In genomic region chr20:973785-974194, GRCh38 we compare ENCODE assay signal across 9 cellular contexts. TPM values are rescaled to one million over a fixed set of nuclear protein-coding genes. Genes with fewer than 3 reads are reported as not detected.
A peak's percentile ranks its signal among the peaks of the same experiment; 100 is the strongest.
DNase-seq lines count a peak whose midpoint lies in the region; TF ChIP-seq lines count a peak whose summit lies in the region.
"Had no signal": no experiment of that assay in that cellular context is flagged by ENCODE, and none has a peak within 500 bp of the region (broad histone marks: within the 10 kb centered on the region; RNA-seq: fewer than 3 reads in every experiment).

No MANE protein-coding gene starts in this region.

- H2AFZ ChIP-seq in MM.1S (ENCODE audit: low read length), result peak overlapping the region; percentile 34

- no peaks in the 10 kb centered on the region for H3K9me2 ChIP-seq in MM.1S (replicated peaks; ENCODE audit: insufficient read depth, low read length)

- H3K9ac ChIP-seq in MM.1S (ENCODE audit: low read length), result no peak overlapping the region

- intact Hi-C loops in testis (cut with DNase I; ENCODE audit: low total_unique reads), result no loop called here

- H4K20me1 ChIP-seq in MM.1S (ENCODE audit: insufficient read depth, low read length), result no peaks in the 10 kb centered on the region

- DNase-seq in CD1c-positive myeloid dendritic cell (ENCODE audit: extremely low spot score) (peak; percentile 62), GM13977 (ENCODE audit: low spot score) (peak; percentile 77), MM.1S (peak; percentile 70), activated T-cell treated with anti-CD3 and anti-CD28 coated beads for 4 hours (peak; percentile 6), iPS-NIHi11 (ENCODE audit: low spot score) (peak; percentile 75), testis (peak; percentile 23), NCI-H1436 treated with DMSO at 0.1 percent for 48 hours (lab: John Stamatoyannopoulos, UW) (no peak)
- DNase-seq in activated CD4-positive, CD25-positive, alpha-beta regulatory T cell treated with anti-CD3 and anti-CD28 coated beads, Interleukin-2, amount 50 U/mL, for 72 hours, result no peak

- no peak overlapping the region for H3K4me3 ChIP-seq in MM.1S (ENCODE audit: low read length)
- no peak overlapping the region for H3K4me3 ChIP-seq in testis
- H3K4me3 ChIP-seq: SJSA1 had no signal

- H3F3A ChIP-seq in MM.1S (ENCODE audit: insufficient read depth, low read length), result no peaks in the 10 kb centered on the region

- H3K36me3 ChIP-seq in MM.1S (replicated peaks; ENCODE audit: insufficient read depth, low read length) (no peaks in the 10 kb centered on the region), testis (ENCODE audit: low read depth, missing control alignments) (no peaks in the 10 kb centered on the region)
- H3K36me3 ChIP-seq: SJSA1 had no signal

- H3K4me2 ChIP-seq in MM.1S (ENCODE audit: low read depth, low read length), result no peak overlapping the region

- H3K27me3 ChIP-seq in MM.1S (replicated peaks; ENCODE audit: insufficient read depth, low read length) (no peaks in the 10 kb centered on the region), testis (no peaks in the 10 kb centered on the region)

- H3K27ac ChIP-seq in MM.1S (ENCODE audit: low read length) (no peak overlapping the region), testis (no peak overlapping the region)
- H3K27ac ChIP-seq: SJSA1 had no signal

- WGBS in testis, 2 donors, result 51 to 58% methylated on average over 6 of the region's 6 CpGs

- no peaks in the 10 kb centered on the region for H3K79me2 ChIP-seq in MM.1S (ENCODE audit: low read length)

- H3K4me1 ChIP-seq in MM.1S (ENCODE audit: low read length), result no peaks in the 10 kb centered on the region
- no peaks in the 10 kb centered on the region for H3K4me1 ChIP-seq in testis
- H3K4me1 ChIP-seq: SJSA1 had no signal

- no peak for TF ChIP-seq POLR2A in testis (IDR thresholded peaks at IDR 0.05)

- TF ChIP-seq CTCF in GM13977 (IDR thresholded peaks at IDR 0.05; ENCODE audit: extremely low read depth, insufficient read depth, missing control alignments) (peak; percentile 66), MM.1S (IDR thresholded peaks at IDR 0.05; ENCODE audit: low read length) (peak; percentile 68), testis (IDR thresholded peaks at IDR 0.05) (peak in 2 of 3 experiments; percentile 11 to 35)

- in situ Hi-C loops in GM13977 (cut with MboI; ENCODE audit: low pct_unique_long_range_greater_than_20kb, low sequenced_read_pairs, unreplicated experiment), result no loop called here

- H3K9me3 ChIP-seq in MM.1S (replicated peaks; ENCODE audit: insufficient read depth, low read length) (no peaks in the 10 kb centered on the region), testis (no peaks in the 10 kb centered on the region)
- H3K9me3 ChIP-seq: SJSA1 had no signal

RNA-seq across cellular contexts. Expression of gene RSPO4, which starts 28.3 kb away (rescaled TPM):
- 1 to 10 TPM; 2.2 to 2.6 TPM for total RNA-seq in testis
- polyA plus RNA-seq in testis (ENCODE audit: insufficient read depth, low read depth, low replicate concordance), result 3.2 TPM
- total RNA-seq: SJSA1 had no signal

RNA-seq across cellular contexts. Expression of gene ANGPT4, which starts 57.7 kb away (rescaled TPM):
- under 1 TPM; 0.56 to 0.79 TPM for total RNA-seq in testis
- 1.2 TPM for polyA plus RNA-seq in testis (ENCODE audit: insufficient read depth, low read depth, low replicate concordance)
- total RNA-seq: SJSA1 had no signal

Comparison
In these comparisons a context has a peak if more than half of its experiments do, and no peak if none do; other contexts are left out.
1. DNase-seq: peak in CD1c-positive myeloid dendritic cell (single experiment), GM13977 (single experiment), MM.1S (single experiment), activated T-cell treated with anti-CD3 and anti-CD28 coated beads for 4 hours (single experiment), iPS-NIHi11 (single experiment) and testis (single experiment); none in NCI-H1436 treated with DMSO at 0.1 percent for 48 hours (single experiment) and activated CD4-positive, CD25-positive, alpha-beta regulatory T cell treated with anti-CD3 and anti-CD28 coated beads, Interleukin-2, amount 50 U/mL, for 72 hours (single experiment).
2. Peak in every context shown above with its lines, with median percentiles within 50 percentile points of each other: CTCF ChIP-seq.